8 cellular contexts compared by ENCODE assay signal in the genomic region with DNA sequence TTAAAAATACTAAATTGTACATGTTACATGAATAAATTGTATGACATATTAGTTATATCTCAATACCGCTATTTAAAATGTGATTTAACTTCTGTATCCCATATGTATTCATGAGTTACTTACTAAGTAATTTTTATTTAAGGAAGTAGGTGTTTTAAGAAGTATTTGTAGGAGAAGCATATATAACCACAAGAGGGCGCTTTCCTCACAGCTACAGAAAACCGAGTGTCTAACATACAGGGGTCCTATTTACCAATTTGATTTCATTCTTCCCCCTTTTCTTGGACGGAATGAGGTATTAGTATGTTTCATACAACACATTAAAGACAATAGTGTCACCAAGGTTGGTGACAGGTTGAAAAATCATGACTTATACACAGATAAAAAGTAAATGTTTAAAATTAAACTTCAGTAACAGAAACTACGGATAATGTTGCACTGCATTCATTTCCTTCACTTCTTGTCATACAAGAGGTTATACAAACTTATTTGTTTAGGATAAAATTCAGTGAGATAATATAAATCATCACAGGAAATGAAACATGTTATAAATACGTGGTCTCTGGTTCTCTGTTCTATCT.
DNase-seq lines count a peak whose midpoint lies in the region; ATAC-seq and TF ChIP-seq lines count a peak whose summit lies in the region.

No MANE protein-coding gene starts in this region.

- no peak overlapping the region for H2BK5ac ChIP-seq in H9 (ENCODE audit: insufficient read length, low read length)

- H3K9me3 ChIP-seq in H9 (ENCODE audit: control insufficient read depth, low read depth, low read length): no peaks in the 10 kb centered on the region
- no peaks in the 10 kb centered on the region for H3K9me3 ChIP-seq in lung (ENCODE audit: control insufficient read depth in 2 of 2, insufficient read depth in 1 of 2, low read length in 1 of 2)

- no peak overlapping the region for H2BK12ac ChIP-seq in H9 (ENCODE audit: insufficient read length, low read depth, low read length)

- no peak overlapping the region for H3K4ac ChIP-seq in H9 (ENCODE audit: low read depth, low read length)

- no peak overlapping the region for H3K27ac Mint-ChIP-seq in H9

- H2BK15ac ChIP-seq in H9 (ENCODE audit: low read depth, low read length): no peak overlapping the region

- no peak overlapping the region for H3K56ac ChIP-seq in H9 (ENCODE audit: insufficient read length, low read depth, low read length)

- no peak overlapping the region for H3K18ac ChIP-seq in H9 (ENCODE audit: insufficient read length, low read depth, low read length)

- no peak overlapping the region for H2AFZ ChIP-seq in H9 (ENCODE audit: low read length)

- DNase-seq in AG08396 (ENCODE audit: low spot score) (peak; percentile 10), H9 (no peak), NCI-H748 (lab: John Stamatoyannopoulos, UW; ENCODE audit: unreplicated experiment) (peak; percentile 58), cerebellar cortex (ENCODE audit: low spot score) (peak; percentile 82), lung (ENCODE audit: low spot score) (no peak), GOT3 (lab: John Stamatoyannopoulos, UW) (no peak), HK-2 (ENCODE audit: unreplicated experiment) (no peak)

- H3K36me3 ChIP-seq in lung (ENCODE audit: control insufficient read depth in 2 of 2, insufficient read depth in 2 of 2, low read length in 2 of 2): no peaks in the 10 kb centered on the region

- H3K9ac ChIP-seq in H9 (ENCODE audit: extremely low read depth, insufficient read length, low read length): no peak overlapping the region

- no peak overlapping the region for H2BK120ac ChIP-seq in H9 (ENCODE audit: low read depth, low read length, poor library complexity, severe bottlenecking)

- H4K91ac ChIP-seq in H9 (ENCODE audit: insufficient read length, low read depth, low read length): no peak overlapping the region

- H3K23ac ChIP-seq in H9 (ENCODE audit: insufficient read length, low read depth, low read length): no peak overlapping the region

- no peaks in the 10 kb centered on the region for H4K20me1 ChIP-seq in H9 (ENCODE audit: control insufficient read depth, insufficient read depth, insufficient read length)

- no peak overlapping the region for H3T11ph ChIP-seq in H9 (ENCODE audit: low read length)

- no peaks in the 10 kb centered on the region for H3K23me2 ChIP-seq in H9 (ENCODE audit: insufficient read length, low read depth, low read length, poor library complexity, severe bottlenecking)

- peaks cover 9 to 14% of the 10 kb centered on the region in 2 experiments for H3K4me1 Mint-ChIP-seq in H9

- TF ChIP-seq CTCF in H9 (conservative IDR thresholded peaks at IDR 0.05) (peak; percentile 92), lung (IDR thresholded peaks at IDR 0.05; ENCODE audit: control extremely low read depth, extremely low read depth) (peak; percentile 48)

- no peaks in the 10 kb centered on the region for H3K9me3 Mint-ChIP-seq in H9

- H3K27me3 ChIP-seq in H9 (ENCODE audit: insufficient read depth, low read length) (no peaks in the 10 kb centered on the region), lung (ENCODE audit: control insufficient read depth, insufficient read depth) (no peaks in the 10 kb centered on the region)

- no peak overlapping the region for H4K8ac ChIP-seq in H9 (replicated peaks; ENCODE audit: insufficient read length, low read depth, low read length)

- no peaks in the 10 kb centered on the region for H3K79me1 ChIP-seq in H9 (ENCODE audit: insufficient read depth, low read depth, low read length, poor library complexity, severe bottlenecking)

- no CpG with 5 or more reads among the region's 6 CpGs for WGBS in H9 (ENCODE audit: extremely low coverage, insufficient read length, low lambda C conversion rate)
- 25 to 30% methylated on average over 6 of the region's 6 CpGs for WGBS in lung, 2 donors

- H3K4me1 ChIP-seq in H9 (ENCODE audit: insufficient read depth, low read length) (no peaks in the 10 kb centered on the region), lung (ENCODE audit: control insufficient read depth in 2 of 2, insufficient read depth in 2 of 2, low read length in 2 of 2) (peaks cover 0 to 12% of the 10 kb centered on the region in 2 donors)

- no peaks in the 10 kb centered on the region for H3K27me3 Mint-ChIP-seq in H9 (ENCODE audit: low read depth)

- no peak overlapping the region for H3K4me3 ChIP-seq in lung

- no peaks in the 10 kb centered on the region for H3K79me2 ChIP-seq in H9 (ENCODE audit: insufficient read depth, low read length)

- H4K5ac ChIP-seq in H9 (ENCODE audit: insufficient read length, low read depth, low read length): no peak overlapping the region

- H3K36me3 Mint-ChIP-seq in H9 (ENCODE audit: insufficient read depth in 1 of 3, low read depth in 3 of 3): no peaks in the 10 kb centered on the region

- H3K4me3 Mint-ChIP-seq in H9: no peak overlapping the region

- no peak overlapping the region for H2BK20ac ChIP-seq in H9 (ENCODE audit: low read depth, low read length, poor library complexity, severe bottlenecking)

- no peak for ATAC-seq in lung (ENCODE audit: insufficient read depth, low FRiP score)
- ATAC-seq in GM18858 (IDR thresholded peaks at IDR 0.05; ENCODE audit: unreplicated experiment): no peak

- H3K4me2 ChIP-seq in H9 (ENCODE audit: insufficient read depth, insufficient read length, low read length): no peak overlapping the region

- no peak overlapping the region for H3K14ac ChIP-seq in H9 (ENCODE audit: insufficient read depth, low read length)

- H3K27ac ChIP-seq in H9 (ENCODE audit: insufficient read length, low read depth, low read length) (no peak overlapping the region), lung (ENCODE audit: low read depth in 1 of 2, low read length in 1 of 2) (no peak overlapping the region)

- no peak overlapping the region for H2AK5ac ChIP-seq in H9 (ENCODE audit: insufficient read length, low read length)

Comparison
In these comparisons a context has a peak if more than half of its experiments do, and no peak if none do; other contexts are left out.
1. DNase-seq: peak in AG08396 (single experiment), NCI-H748 (single experiment) and cerebellar cortex (single experiment); none in H9 (single experiment), lung (single experiment), GOT3 (single experiment) and HK-2 (single experiment).